1 cellular context compared by ENCODE assay signal in the genomic region with DNA sequence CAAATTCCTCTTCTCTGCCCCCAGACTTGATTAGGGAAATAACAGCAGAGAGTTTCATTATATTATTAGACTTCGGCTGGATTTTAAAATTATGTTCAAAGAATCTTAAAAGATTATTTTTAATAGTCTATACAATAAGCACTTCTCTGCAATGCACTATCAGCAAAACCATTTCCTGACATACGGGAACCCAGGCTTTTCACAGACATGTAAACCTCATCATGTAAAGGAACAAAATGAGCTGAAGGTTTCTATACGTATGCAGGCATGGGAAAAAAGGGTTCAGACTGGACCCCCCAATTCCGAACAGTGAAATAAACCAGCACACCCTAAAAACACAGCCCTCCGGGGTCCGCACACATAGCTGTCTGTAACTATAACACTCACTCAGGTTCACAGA.
TF ChIP-seq lines count a peak whose summit lies in the region.

No MANE protein-coding gene starts in this region.

TF ChIP-seq in SK-N-SH, 30 proteins besides CTCF, POLR2A, EP300 and RAD21 (continued from another document):
- TF ChIP-seq, protein P1, sequence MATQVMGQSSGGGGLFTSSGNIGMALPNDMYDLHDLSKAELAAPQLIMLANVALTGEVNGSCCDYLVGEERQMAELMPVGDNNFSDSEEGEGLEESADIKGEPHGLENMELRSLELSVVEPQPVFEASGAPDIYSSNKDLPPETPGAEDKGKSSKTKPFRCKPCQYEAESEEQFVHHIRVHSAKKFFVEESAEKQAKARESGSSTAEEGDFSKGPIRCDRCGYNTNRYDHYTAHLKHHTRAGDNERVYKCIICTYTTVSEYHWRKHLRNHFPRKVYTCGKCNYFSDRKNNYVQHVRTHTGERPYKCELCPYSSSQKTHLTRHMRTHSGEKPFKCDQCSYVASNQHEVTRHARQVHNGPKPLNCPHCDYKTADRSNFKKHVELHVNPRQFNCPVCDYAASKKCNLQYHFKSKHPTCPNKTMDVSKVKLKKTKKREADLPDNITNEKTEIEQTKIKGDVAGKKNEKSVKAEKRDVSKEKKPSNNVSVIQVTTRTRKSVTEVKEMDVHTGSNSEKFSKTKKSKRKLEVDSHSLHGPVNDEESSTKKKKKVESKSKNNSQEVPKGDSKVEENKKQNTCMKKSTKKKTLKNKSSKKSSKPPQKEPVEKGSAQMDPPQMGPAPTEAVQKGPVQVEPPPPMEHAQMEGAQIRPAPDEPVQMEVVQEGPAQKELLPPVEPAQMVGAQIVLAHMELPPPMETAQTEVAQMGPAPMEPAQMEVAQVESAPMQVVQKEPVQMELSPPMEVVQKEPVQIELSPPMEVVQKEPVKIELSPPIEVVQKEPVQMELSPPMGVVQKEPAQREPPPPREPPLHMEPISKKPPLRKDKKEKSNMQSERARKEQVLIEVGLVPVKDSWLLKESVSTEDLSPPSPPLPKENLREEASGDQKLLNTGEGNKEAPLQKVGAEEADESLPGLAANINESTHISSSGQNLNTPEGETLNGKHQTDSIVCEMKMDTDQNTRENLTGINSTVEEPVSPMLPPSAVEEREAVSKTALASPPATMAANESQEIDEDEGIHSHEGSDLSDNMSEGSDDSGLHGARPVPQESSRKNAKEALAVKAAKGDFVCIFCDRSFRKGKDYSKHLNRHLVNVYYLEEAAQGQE (IDR thresholded peaks at IDR 0.05; ENCODE audit: low read depth, low read length) = no peak
